Comparison of ENCODE assay signal across 20 cellular contexts in genomic region chr2:158025263-158025996, GRCh38.
A peak's percentile ranks its signal among the peaks of the same experiment; 100 is the strongest.
DNase-seq lines count a peak whose midpoint lies in the region; ATAC-seq, FAIRE-seq and TF ChIP-seq lines count a peak whose summit lies in the region.
"Had no signal": no experiment of that assay in that cellular context is flagged by ENCODE, and none has a peak within 500 bp of the region (broad histone marks: within the 10 kb centered on the region; RNA-seq: fewer than 3 reads in every experiment).

No MANE protein-coding gene starts in this region.

- H2AFZ ChIP-seq in GM23248: no peak overlapping the region
- peak overlapping the region; percentile 21; the same call in 1 of the 2 replicates for H2AFZ ChIP-seq in K562 (ENCODE audit: low read depth, low read length)
- no peak overlapping the region; the same call in 1 of the 2 replicates for H2AFZ ChIP-seq in GM23338

- TF ChIP-seq POLR2A in K562 (conservative IDR thresholded peaks at IDR 0.05) (no peak), thyroid gland (IDR thresholded peaks at IDR 0.05) (no peak)

- no peaks in the 10 kb centered on the region for H3K27me3 Mint-ChIP-seq in GM23338 (ENCODE audit: insufficient read depth, low read depth, poor library complexity)
- H3K27me3 Mint-ChIP-seq: central memory CD8-positive, alpha-beta T cell; IgD-negative memory B cell; stimulated activated naive CD8-positive, alpha-beta T cell treated with anti-CD3 and anti-CD28 coated beads, Interleukin-15, amount 100 ng/mL, for 72 hours had no signal

- H3K9ac ChIP-seq in GM23248 (no peak overlapping the region), K562 (ENCODE audit: insufficient read depth in 1 of 2, low read depth in 2 of 2, low read length in 2 of 2) (peak overlapping the region in 1 of 2 experiments; percentile 53; a peak in 1 of 4 replicates)

- DNase-seq in AG08395 (ENCODE audit: low spot score) (peak; percentile 84), GM23248 (peak; percentile 40), K562 (ENCODE audit: extremely low read depth in 1 of 4, low spot score in 3 of 4) (no peak), foreskin fibroblast (peak; percentile 93 to 97), thyroid gland (no peak), medulla oblongata (ENCODE audit: extremely low spot score) (no peak), GM23338 (ENCODE audit: low spot score) (no peak)
- no peak for DNase-seq in stimulated activated CD4-positive, alpha-beta T cell treated with anti-CD3 and anti-CD28 coated beads, Interleukin-2, amount 100 ng/mL, for 24 hours
- DNase-seq: activated naive CD4-positive, alpha-beta T cell treated with anti-CD3 and anti-CD28 coated beads, Interleukin-2, amount 50 U/mL, for 16 hours; mesendoderm; MV-4-11; NCI-H2107; NCI-H526 treated with DMSO at 0.1 percent for 48 hours; stimulated activated CD4-positive, alpha-beta T cell treated with anti-CD3 and anti-CD28 coated beads, Interleukin-15, amount 100 ng/mL, for 24 hours; stimulated activated naive CD8-positive, alpha-beta T cell treated with anti-CD3 and anti-CD28 coated beads, Interleukin-15, amount 100 ng/mL, for 72 hours had no signal

- H3K4me3 ChIP-seq in GM23248 (no peak overlapping the region), K562 (no peak overlapping the region), foreskin fibroblast (ENCODE audit: low read depth in 1 of 2, low read length in 2 of 2) (no peak overlapping the region), thyroid gland (replicated peaks in 1 of 3) (no peak overlapping the region), GM23338 (no peak overlapping the region)
- H3K4me3 ChIP-seq: SK-N-MC had no signal

- in situ Hi-C loops in GM23248 (cut with MboI): loop anchor here (25.0 kb wide), 2 partner anchors 437 to 537 kb away; partner anchors contain the start of genes CCDC148 and PKP4
- in situ Hi-C loops in K562 (cut with MboI): no loop called here

- H3K36me3 Mint-ChIP-seq in GM23338 (ENCODE audit: low read depth): no peaks in the 10 kb centered on the region
- H3K36me3 Mint-ChIP-seq: IgD-negative memory B cell had no signal

- peaks cover 4% of the 10 kb centered on the region; the same call in 1 of the 3 replicates for H3K9me3 Mint-ChIP-seq in GM23338
- H3K9me3 Mint-ChIP-seq: central memory CD8-positive, alpha-beta T cell; IgD-negative memory B cell; stimulated activated naive CD8-positive, alpha-beta T cell treated with anti-CD3 and anti-CD28 coated beads, Interleukin-15, amount 100 ng/mL, for 72 hours had no signal

- H3K4me2 ChIP-seq in GM23248 (ENCODE audit: unreplicated experiment): no peak overlapping the region
- no peak overlapping the region for H3K4me2 ChIP-seq in K562 (ENCODE audit: insufficient read depth, low read length)
- no peak overlapping the region for H3K4me2 ChIP-seq in GM23338

- no peak for FAIRE-seq in K562 (lab: Jason Lieb, UNC)
- FAIRE-seq: islet of Langerhans had no signal

- CTCF ChIA-PET in K562 (lab: Yijun Ruan, JAX; ENCODE audit: low intra/inter-chr PET ratio): interaction anchor here (1.1 to 1.4 kb wide), 2 partner anchors 528 to 729 kb away, joined by 4 read pairs; no protein-coding TSS in a partner anchor

- H3K4me3 Mint-ChIP-seq in GM23338: no peak overlapping the region
- H3K4me3 Mint-ChIP-seq: central memory CD8-positive, alpha-beta T cell; IgD-negative memory B cell; nephron; stimulated activated naive CD8-positive, alpha-beta T cell treated with anti-CD3 and anti-CD28 coated beads, Interleukin-15, amount 100 ng/mL, for 72 hours had no signal

- no peak for TF ChIP-seq RAD21 in K562 (CRISPR knock-in tag; conservative IDR thresholded peaks at IDR 0.05 in 1 of 2, IDR thresholded peaks at IDR 0.05 in 1 of 2)

- POLR2A ChIA-PET in K562 (lab: Yijun Ruan, JAX): interaction anchor here (1.0 kb wide), 1 partner anchor 723 kb away, joined by 3 read pairs; no protein-coding TSS in a partner anchor

- no peaks in the 10 kb centered on the region for H3K9me2 ChIP-seq in GM23248 (ENCODE audit: insufficient read depth)
- H3K9me2 ChIP-seq in GM23338 (ENCODE audit: insufficient read depth): no peaks in the 10 kb centered on the region

- no peaks in the 10 kb centered on the region for H3F3A ChIP-seq in GM23248 (ENCODE audit: insufficient read depth)
- no peaks in the 10 kb centered on the region for H3F3A ChIP-seq in GM23338 (replicated peaks; ENCODE audit: low read depth)

- WGBS in GM23248 (ENCODE audit: low coverage in 1 of 2, low lambda C conversion rate in 2 of 2, missing lambda C conversion rate in 2 of 2), 2 experiments: 60 to 67% methylated on average over 11 of the region's 11 CpGs
- WGBS in K562 (ENCODE audit: insufficient coverage, low coverage, missing lambda C conversion rate): 17% methylated on average over 11 of the region's 11 CpGs
- 83 to 84% methylated on average over 10 to 11 of the region's 11 CpGs for WGBS in thyroid gland, 2 donors

- no peak for TF ChIP-seq CTCF in K562 (IDR thresholded peaks at IDR 0.05 in 2 of 3, conservative IDR thresholded peaks at IDR 0.05 in 1 of 3; ENCODE audit: insufficient read depth in 2 of 3, low read depth in 1 of 3, low read length in 3 of 3)
- no peak for TF ChIP-seq CTCF in foreskin fibroblast (IDR thresholded peaks at IDR 0.05; ENCODE audit: low read depth, low read length)
- no peak for TF ChIP-seq CTCF in thyroid gland (IDR thresholded peaks at IDR 0.05)
- TF ChIP-seq CTCF in GM23338 (conservative IDR thresholded peaks at IDR 0.05; ENCODE audit: low read depth in 2 of 2): no peak

- H4K20me1 ChIP-seq in GM23248 (ENCODE audit: insufficient read depth) (no peaks in the 10 kb centered on the region), K562 (replicated peaks; ENCODE audit: control insufficient read depth, insufficient read depth, low read length) (no peaks in the 10 kb centered on the region), GM23338 (replicated peaks; ENCODE audit: insufficient read depth) (no peaks in the 10 kb centered on the region)

- H3K4me1 Mint-ChIP-seq in GM23338: 0 out of 3 replicates have a peak, but pooled peaks cover 3% of the 10 kb centered on the region
- H3K4me1 Mint-ChIP-seq: central memory CD8-positive, alpha-beta T cell had no signal

- H3K27me3 ChIP-seq in GM23248 (replicated peaks; ENCODE audit: insufficient read depth): 0 out of 2 replicates have a peak, but pooled peaks cover 7% of the 10 kb centered on the region
- peaks cover 2% of the 10 kb centered on the region in 2 experiments; a peak in 4 of 5 replicates for H3K27me3 ChIP-seq in K562 (ENCODE audit: control insufficient read depth in 2 of 2, insufficient read depth in 2 of 2, low read length in 2 of 2)
- no peaks in the 10 kb centered on the region for H3K27me3 ChIP-seq in thyroid gland
- no peaks in the 10 kb centered on the region for H3K27me3 ChIP-seq in GM23338 (ENCODE audit: insufficient read depth)

- BruUV-seq in K562 (replicated peaks; lab: Mats Ljungman, UMichigan): no TSS peak

- TF ChIP-seq EP300 in K562 (IDR thresholded peaks at IDR 0.05; ENCODE audit: low read length): no peak

- H3K27ac ChIP-seq in GM23248 (no peak overlapping the region), K562 (ENCODE audit: extremely low read depth, low read depth, low read length) (no peak overlapping the region), thyroid gland (no peak overlapping the region), GM23338 (ENCODE audit: low read depth) (no peak overlapping the region)
- H3K27ac ChIP-seq: SK-N-MC had no signal

- H3K9me1 ChIP-seq in K562 (ENCODE audit: control insufficient read depth, insufficient read depth, low read length): no peaks in the 10 kb centered on the region

- intact Hi-C loops in K562 (cut with micrococcal nuclease): loop anchor here (2.0 kb wide), 1 partner anchor 719 kb away; no protein-coding TSS in a partner anchor
- intact Hi-C loops in thyroid gland (cut with DNase I): no loop called here

- no peak overlapping the region for H3K27ac Mint-ChIP-seq in GM23338
- H3K27ac Mint-ChIP-seq: IgD-negative memory B cell; stimulated activated naive CD8-positive, alpha-beta T cell treated with anti-CD3 and anti-CD28 coated beads, Interleukin-15, amount 100 ng/mL, for 72 hours had no signal

- no peaks in the 10 kb centered on the region for H3K79me2 ChIP-seq in GM23248 (ENCODE audit: insufficient read depth)
- no peaks in the 10 kb centered on the region for H3K79me2 ChIP-seq in K562 (ENCODE audit: control insufficient read depth, insufficient read depth, low read length)
- H3K79me2 ChIP-seq in GM23338 (replicated peaks; ENCODE audit: insufficient read depth): no peaks in the 10 kb centered on the region

- no peaks in the 10 kb centered on the region for H3K9me3 ChIP-seq in GM23248 (ENCODE audit: low read depth)
- no peaks in the 10 kb centered on the region for H3K9me3 ChIP-seq in K562 (replicated peaks; ENCODE audit: control insufficient read depth, insufficient read depth, low read depth, low read length)
- H3K9me3 ChIP-seq in thyroid gland: no peaks in the 10 kb centered on the region

- H3K4me1 ChIP-seq in GM23248 (ENCODE audit: insufficient read depth) (no peaks in the 10 kb centered on the region), K562 (replicated peaks in 1 of 2; ENCODE audit: control insufficient read depth in 2 of 2, insufficient read depth in 2 of 2, low read length in 2 of 2) (peaks cover 0 to 4% of the 10 kb centered on the region in 2 experiments; a peak in 1 of 5 replicates), thyroid gland (no peaks in the 10 kb centered on the region), GM23338 (ENCODE audit: insufficient read depth) (no peaks in the 10 kb centered on the region)

- no peak; the same call in 2 of the 3 replicates for ATAC-seq in K562
- no peak for ATAC-seq in GM23338
- ATAC-seq: stimulated activated naive CD8-positive, alpha-beta T cell treated with anti-CD3 and anti-CD28 coated beads, Interleukin-15, amount 100 ng/mL, for 72 hours had no signal

- H3K36me3 ChIP-seq in GM23248 (ENCODE audit: low read depth) (no peaks in the 10 kb centered on the region), K562 (ENCODE audit: control insufficient read depth, insufficient read depth, low read length) (no peaks in the 10 kb centered on the region), thyroid gland (no peaks in the 10 kb centered on the region), GM23338 (ENCODE audit: insufficient read depth) (no peaks in the 10 kb centered on the region)

TF ChIP-seq in K562, 482 proteins besides CTCF, POLR2A, EP300 and RAD21:
- TF ChIP-seq BHLHE40 (IDR thresholded peaks at IDR 0.05; ENCODE audit: low read length) (peak; percentile 7; the same call in 1 of the 2 replicates), GABPA (tag; conservative IDR thresholded peaks at IDR 0.05; ENCODE audit: low read depth) (no peak)

TF ChIP-seq in GM23338, 12 proteins besides CTCF, POLR2A, EP300 and RAD21 (continues in another document):
- TF ChIP-seq STAT1 (IDR thresholded peaks at IDR 0.05; ENCODE audit: unreplicated experiment): no peak
- TF ChIP-seq CREB1 (CRISPR knock-in tag; IDR thresholded peaks at IDR 0.05; ENCODE audit: low read depth): no peak
- no peak for TF ChIP-seq POLR2AphosphoS5 (IDR thresholded peaks at IDR 0.05; ENCODE audit: low read depth)
- no peak for TF ChIP-seq JUNB (IDR thresholded peaks at IDR 0.05; ENCODE audit: unreplicated experiment)
- no peak for TF ChIP-seq NANOG (IDR thresholded peaks at IDR 0.05; ENCODE audit: borderline replicate concordance)
- TF ChIP-seq ZNF331 (CRISPR knock-in tag; IDR thresholded peaks at IDR 0.05; ENCODE audit: low read depth): no peak
- no peak for TF ChIP-seq ZNF114 (CRISPR knock-in tag; IDR thresholded peaks at IDR 0.05)
- no peak for TF ChIP-seq EZH2phosphoT487 (IDR thresholded peaks at IDR 0.05; ENCODE audit: unreplicated experiment)

Comparison
In these comparisons a context has a peak if more than half of its experiments do, and no peak if none do; other contexts are left out.
1. DNase-seq: peak in AG08395 (single experiment), GM23248 (single experiment) and foreskin fibroblast (2 of 2); none in K562 (0 of 4), thyroid gland (0 of 2), medulla oblongata (single experiment), GM23338 (single experiment) and stimulated activated CD4-positive, alpha-beta T cell treated with anti-CD3 and anti-CD28 coated beads, Interleukin-2, amount 100 ng/mL, for 24 hours (0 of 2).